In the genomic region with DNA sequence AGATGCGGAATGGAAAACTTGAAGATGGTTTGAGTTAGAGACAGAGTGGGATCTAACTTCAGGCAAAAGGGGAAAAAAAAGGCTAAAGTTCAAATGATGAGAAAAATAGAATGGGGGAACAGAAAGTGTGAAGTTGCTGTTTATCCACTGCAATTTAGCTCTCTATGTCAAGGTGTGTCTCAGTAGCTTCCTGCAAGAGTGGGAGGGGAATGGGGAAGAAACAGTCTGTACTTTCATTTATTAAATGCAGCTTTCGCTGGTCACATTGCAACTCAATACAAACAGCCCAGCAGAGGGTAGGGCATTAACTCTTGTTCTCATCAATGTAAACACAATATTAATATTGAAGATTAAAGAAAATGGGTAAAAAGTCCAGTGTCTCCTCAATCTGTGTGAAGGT, we compare ENCODE assay signal across 1 cellular context.
TF ChIP-seq lines count a peak whose summit lies in the region.

No MANE protein-coding gene starts in this region.

TF ChIP-seq in HepG2, 621 proteins besides CTCF, POLR2A, EP300 and RAD21 (continued from another document):
- TF ChIP-seq ZNF180 (CRISPR knock-in tag; IDR thresholded peaks at IDR 0.05; ENCODE audit: borderline replicate concordance, low read depth) (no peak), ZNF407 (CRISPR knock-in tag; IDR thresholded peaks at IDR 0.05; ENCODE audit: not compliant biosample characterization) (no peak), ZBTB8A (CRISPR knock-in tag; IDR thresholded peaks at IDR 0.05; ENCODE audit: borderline replicate concordance, low read depth) (no peak), HNRNPUL1 (IDR thresholded peaks at IDR 0.05; ENCODE audit: low read depth, low read length) (no peak), SRY (CRISPR knock-in tag; IDR thresholded peaks at IDR 0.05) (no peak), ZNF496 (CRISPR knock-in tag; IDR thresholded peaks at IDR 0.05; ENCODE audit: insufficient replicate concordance) (no peak), MYNN (CRISPR knock-in tag; IDR thresholded peaks at IDR 0.05; ENCODE audit: low read depth) (no peak), RORA (CRISPR knock-in tag; IDR thresholded peaks at IDR 0.05) (no peak), NBN (conservative IDR thresholded peaks at IDR 0.05) (no peak), ZNF33A (CRISPR knock-in tag; IDR thresholded peaks at IDR 0.05; ENCODE audit: borderline replicate concordance) (no peak), MYC (CRISPR knock-in tag; IDR thresholded peaks at IDR 0.05; ENCODE audit: borderline replicate concordance) (no peak), DNMT3B (CRISPR knock-in tag; conservative IDR thresholded peaks at IDR 0.05) (no peak)
- TF ChIP-seq, protein P1, sequence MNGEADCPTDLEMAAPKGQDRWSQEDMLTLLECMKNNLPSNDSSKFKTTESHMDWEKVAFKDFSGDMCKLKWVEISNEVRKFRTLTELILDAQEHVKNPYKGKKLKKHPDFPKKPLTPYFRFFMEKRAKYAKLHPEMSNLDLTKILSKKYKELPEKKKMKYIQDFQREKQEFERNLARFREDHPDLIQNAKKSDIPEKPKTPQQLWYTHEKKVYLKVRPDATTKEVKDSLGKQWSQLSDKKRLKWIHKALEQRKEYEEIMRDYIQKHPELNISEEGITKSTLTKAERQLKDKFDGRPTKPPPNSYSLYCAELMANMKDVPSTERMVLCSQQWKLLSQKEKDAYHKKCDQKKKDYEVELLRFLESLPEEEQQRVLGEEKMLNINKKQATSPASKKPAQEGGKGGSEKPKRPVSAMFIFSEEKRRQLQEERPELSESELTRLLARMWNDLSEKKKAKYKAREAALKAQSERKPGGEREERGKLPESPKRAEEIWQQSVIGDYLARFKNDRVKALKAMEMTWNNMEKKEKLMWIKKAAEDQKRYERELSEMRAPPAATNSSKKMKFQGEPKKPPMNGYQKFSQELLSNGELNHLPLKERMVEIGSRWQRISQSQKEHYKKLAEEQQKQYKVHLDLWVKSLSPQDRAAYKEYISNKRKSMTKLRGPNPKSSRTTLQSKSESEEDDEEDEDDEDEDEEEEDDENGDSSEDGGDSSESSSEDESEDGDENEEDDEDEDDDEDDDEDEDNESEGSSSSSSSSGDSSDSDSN (CRISPR knock-in tag; IDR thresholded peaks at IDR 0.05) = no peak
TF ChIP-seq in HepG2: peak in this region for 0.
